In the genomic region with DNA sequence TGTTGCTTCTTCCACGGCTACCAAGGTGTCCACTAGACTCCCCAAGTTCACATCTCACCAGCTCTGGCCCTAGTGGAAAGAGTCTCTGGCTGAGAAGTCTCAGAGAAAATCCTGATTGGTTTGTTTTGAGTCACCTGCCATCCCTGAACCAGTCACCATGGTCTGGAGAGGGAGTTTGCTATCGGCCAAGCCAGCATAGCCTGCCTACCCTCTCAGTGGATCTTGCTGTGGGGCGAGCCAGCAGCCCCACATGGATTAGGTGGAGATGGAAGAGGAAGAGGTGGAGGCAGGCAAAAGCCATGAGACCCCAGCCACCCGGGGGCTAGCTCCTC, we compare ENCODE assay signal across 13 cellular contexts. TPM values are rescaled to one million over a fixed set of nuclear protein-coding genes. Genes with fewer than 3 reads are reported as not detected.
DNase-seq lines count a peak whose midpoint lies in the region; TF ChIP-seq lines count a peak whose summit lies in the region.
"Had no signal": no experiment of that assay in that cellular context is flagged by ENCODE, and none has a peak within 500 bp of the region (broad histone marks: within the 10 kb centered on the region; RNA-seq: fewer than 3 reads in every experiment).

No MANE protein-coding gene starts in this region.

- intact Hi-C loops in spleen (cut with DNase I; ENCODE audit: low total_unique reads) = no loop called here

- in situ Hi-C loops in brain microvascular endothelial cell (cut with HindIII; ENCODE audit: low pct_ligation_motif_present, low sequenced_read_pairs) = no loop called here

- H3K27me3 ChIP-seq in brain microvascular endothelial cell (replicated peaks) (no peaks in the 10 kb centered on the region), spleen (replicated peaks in 1 of 7) (no peaks in the 10 kb centered on the region)

- H3K4me3 Mint-ChIP-seq in mesothelial cell of epicardium = no peak overlapping the region
- H3K4me3 Mint-ChIP-seq: activated CD8-positive, alpha-beta T cell treated with anti-CD3 and anti-CD28 coated beads, Interleukin-2, amount 10 ng/mL, durations not matched to agents 7 days and 5 days; activated naive CD4-positive, alpha-beta T cell treated with anti-CD3 and anti-CD28 coated beads for 36 hours; CD4-positive, alpha-beta memory T cell had no signal

- 72 to 79% (median 77%) methylated on average over 4 of the region's 4 CpGs for WGBS in spleen, 5 donors

- no peak for TF ChIP-seq CTCF in brain microvascular endothelial cell (IDR thresholded peaks at IDR 0.05; ENCODE audit: low read depth, low read length, missing control alignments)
- TF ChIP-seq CTCF in mesothelial cell of epicardium (IDR thresholded peaks at IDR 0.05; ENCODE audit: unreplicated experiment) = no peak
- no peak for TF ChIP-seq CTCF in spleen (IDR thresholded peaks at IDR 0.05 in 8 of 11, conservative IDR thresholded peaks at IDR 0.05 in 3 of 11)

- H3K27ac ChIP-seq in brain microvascular endothelial cell (peak overlapping the region; percentile 57), spleen (peak overlapping the region in 6 of 8 donors; percentile 62 to 80 (median 74))

- DNase-seq in HK-2 (ENCODE audit: unreplicated experiment) = peak; percentile 7
- DNase-seq in brain microvascular endothelial cell = peak; percentile 39
- DNase-seq in mesothelial cell of epicardium (ENCODE audit: low spot score in 2 of 2, unreplicated experiment in 2 of 2) = no peak
- no peak for DNase-seq in spleen
- DNase-seq in activated naive CD4-positive, alpha-beta T cell treated with Interleukin-2 at 50 U/mL for 16 hours = no peak
- no peak for DNase-seq in A172 (ENCODE audit: low spot score)
- DNase-seq in kidney tubule cell (ENCODE audit: low spot score) = no peak
- DNase-seq in GM19240 (ENCODE audit: insufficient read length, low spot score) = no peak
- DNase-seq: activated CD8-positive, alpha-beta T cell treated with anti-CD3 and anti-CD28 coated beads, Interleukin-2, amount 10 ng/mL, durations not matched to agents 7 days and 5 days; activated naive CD4-positive, alpha-beta T cell treated with anti-CD3 and anti-CD28 coated beads for 36 hours; CD4-positive, alpha-beta memory T cell; cortex of kidney; NCI-H446 treated with DMSO at 0.1 percent for 48 hours had no signal

- no peaks in the 10 kb centered on the region for H3K36me3 ChIP-seq in brain microvascular endothelial cell (replicated peaks)
- H3K36me3 ChIP-seq in spleen = no peaks in the 10 kb centered on the region

- H3K4me1 ChIP-seq in spleen = peaks cover 14 to 38% (median 22%) of the 10 kb centered on the region in 6 donors

- no peaks in the 10 kb centered on the region for H3K36me3 Mint-ChIP-seq in mesothelial cell of epicardium
- H3K36me3 Mint-ChIP-seq: CD4-positive, alpha-beta memory T cell had no signal

- H3K27ac Mint-ChIP-seq in mesothelial cell of epicardium = peak overlapping the region; percentile 88
- H3K27ac Mint-ChIP-seq: activated CD8-positive, alpha-beta T cell treated with anti-CD3 and anti-CD28 coated beads, Interleukin-2, amount 10 ng/mL, durations not matched to agents 7 days and 5 days; activated naive CD4-positive, alpha-beta T cell treated with anti-CD3 and anti-CD28 coated beads for 36 hours had no signal

- H3K27me3 Mint-ChIP-seq in mesothelial cell of epicardium (ENCODE audit: low read depth) = no peaks in the 10 kb centered on the region
- H3K27me3 Mint-ChIP-seq: CD4-positive, alpha-beta memory T cell had no signal

- no peak for TF ChIP-seq POLR2A in spleen (IDR thresholded peaks at IDR 0.05)

- no peaks in the 10 kb centered on the region for H3K9me3 Mint-ChIP-seq in mesothelial cell of epicardium
- H3K9me3 Mint-ChIP-seq: activated naive CD4-positive, alpha-beta T cell treated with anti-CD3 and anti-CD28 coated beads for 36 hours had no signal

- no peaks in the 10 kb centered on the region for H3K9me3 ChIP-seq in spleen

- H3K4me3 ChIP-seq in brain microvascular endothelial cell (ENCODE audit: low read depth, low read length) (no peak overlapping the region), spleen (peak overlapping the region in 1 of 8 donors; percentile 41)

- H3K4me1 Mint-ChIP-seq in mesothelial cell of epicardium = peaks cover 17% of the 10 kb centered on the region
- H3K4me1 Mint-ChIP-seq: CD4-positive, alpha-beta memory T cell had no signal

RNA-seq across cellular contexts. Expression of gene FLNB, which starts 48.1 kb away (rescaled TPM):
- 173 to 190 TPM (median 177 TPM) in 3 replicates for total RNA-seq in mesothelial cell of epicardium
- 100 to 1,000 TPM in 4 of 7 donors, 10 to 100 TPM in 3; 77.5 to 163 (median 111) TPM for total RNA-seq in spleen
- 10 to 100 TPM; 38.9 to 70.3 (median 49.4) TPM for polyA plus RNA-seq in spleen
- 225 and 260 TPM in 2 replicates for total RNA-seq in A172 (2014; rRNA removed; shearing (Covaris generic))

Comparison
In these comparisons a context has a peak if more than half of its experiments do, and no peak if none do; other contexts are left out.
1. DNase-seq: peak in HK-2 (single experiment) and brain microvascular endothelial cell (single experiment); none in mesothelial cell of epicardium (0 of 2), spleen (single experiment), activated naive CD4-positive, alpha-beta T cell treated with Interleukin-2 at 50 U/mL for 16 hours (single experiment), A172 (single experiment), kidney tubule cell (single experiment) and GM19240 (single experiment).